In the genomic region with DNA sequence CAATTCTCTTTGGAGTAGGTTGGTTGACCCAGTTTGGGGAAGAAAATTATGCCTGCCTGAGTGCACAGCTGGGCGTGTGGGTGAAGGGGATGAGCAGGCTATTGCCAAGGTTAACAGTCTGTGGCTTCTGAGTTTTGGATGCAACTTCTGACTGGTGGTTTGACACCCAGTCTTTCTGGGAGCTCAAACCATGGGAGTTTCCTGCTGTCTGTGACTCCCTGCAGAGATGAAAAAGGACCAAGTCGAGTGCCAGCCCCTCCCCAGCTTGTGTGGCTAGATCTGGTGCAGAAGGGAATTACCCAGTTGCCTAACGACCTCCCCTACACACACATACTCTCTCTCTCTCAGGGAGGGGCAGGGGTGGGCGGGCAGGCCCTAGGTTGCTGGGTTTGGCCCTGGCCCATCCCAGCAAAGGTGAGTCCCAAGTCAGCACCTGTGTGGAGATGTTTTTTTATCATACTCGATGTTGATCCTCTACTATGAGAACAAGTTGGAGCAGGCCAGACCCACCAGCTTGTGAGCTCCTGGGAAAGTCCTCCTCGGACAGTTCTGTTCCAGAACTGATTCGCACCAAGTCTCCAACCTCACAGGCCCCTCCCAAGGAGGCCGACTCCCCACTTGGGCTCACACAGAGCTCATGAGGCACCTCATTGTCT, we compare ENCODE assay signal across 12 cellular contexts. TPM values are rescaled to one million over a fixed set of nuclear protein-coding genes. Genes with fewer than 3 reads are reported as not detected.
A peak's percentile ranks its signal among the peaks of the same experiment; 100 is the strongest.
DNase-seq lines count a peak whose midpoint lies in the region; ATAC-seq and TF ChIP-seq lines count a peak whose summit lies in the region.
"Had no signal": no experiment of that assay in that cellular context is flagged by ENCODE, and none has a peak within 500 bp of the region (broad histone marks: within the 10 kb centered on the region; RNA-seq: fewer than 3 reads in every experiment).

No MANE protein-coding gene starts in this region.

- H3K4me1 Mint-ChIP-seq in activated naive CD8-positive, alpha-beta T cell treated with anti-CD3 and anti-CD28 coated beads for 36 hours, result peaks cover 8% of the 10 kb centered on the region
- H3K4me1 Mint-ChIP-seq in stimulated activated memory B cell treated with anti-CD40 and anti-IgM and Interleukin-4, amounts not matched to agents 10 μg/mL and 1 μg/mL and 100 μg/mL, for 72 hours, result no peaks in the 10 kb centered on the region

- peaks cover 17% of the 10 kb centered on the region for H3K4me1 ChIP-seq in osteoblast (ENCODE audit: insufficient read depth, low read length)

- peaks cover 18% of the 10 kb centered on the region for H3K27me3 Mint-ChIP-seq in activated naive CD8-positive, alpha-beta T cell treated with anti-CD3 and anti-CD28 coated beads for 36 hours
- peaks cover 48% of the 10 kb centered on the region for H3K27me3 Mint-ChIP-seq in stimulated activated memory B cell treated with anti-CD40 and anti-IgM and Interleukin-4, amounts not matched to agents 10 μg/mL and 1 μg/mL and 100 μg/mL, for 72 hours

- H3K27ac Mint-ChIP-seq in activated naive CD8-positive, alpha-beta T cell treated with anti-CD3 and anti-CD28 coated beads for 36 hours, result no peak overlapping the region
- H3K27ac Mint-ChIP-seq in stimulated activated memory B cell treated with anti-CD40 and anti-IgM and Interleukin-4, amounts not matched to agents 10 μg/mL and 1 μg/mL and 100 μg/mL, for 72 hours, result no peak overlapping the region
- H3K27ac Mint-ChIP-seq: stimulated activated naive CD8-positive, alpha-beta T cell treated with anti-CD3 and anti-CD28 coated beads, Interleukin-15, Interleukin-2, amounts not matched to agents 100 ng/mL and 50 ng/mL, for 24 hours had no signal

- ATAC-seq in stimulated activated memory B cell treated with anti-CD40 and anti-IgM and Interleukin-4, amounts not matched to agents 10 μg/mL and 1 μg/mL and 100 μg/mL, for 72 hours, result no peak

- no peak overlapping the region for H2AFZ ChIP-seq in osteoblast (ENCODE audit: low read length)

- DNase-seq in Daoy (ENCODE audit: low read depth) (peak; percentile 81), LHCN-M2 (ENCODE audit: low read depth) (peak; percentile 14), osteoblast (ENCODE audit: insufficient read length, low spot score, missing footprints) (peak; percentile 81), NCI-H2227 (lab: John Stamatoyannopoulos, UW; ENCODE audit: unreplicated experiment) (no peak), DMS114 treated with DMSO at 0.1 percent for 48 hours (lab: John Stamatoyannopoulos, UW; ENCODE audit: unreplicated experiment) (no peak)
- peak; percentile 19 for DNase-seq in activated naive CD8-positive, alpha-beta T cell treated with anti-CD3 and anti-CD28 coated beads for 36 hours
- DNase-seq: activated CD4-positive, alpha-beta T cell treated with anti-CD3 and anti-CD28 coated beads for 1 hour; activated effector memory CD4-positive, alpha-beta T cell treated with Interleukin-2 at 50 U/mL for 16 hours; mesendoderm; stimulated activated CD4-positive, alpha-beta T cell treated with anti-CD3 and anti-CD28 coated beads, Interleukin-2, amount 100 ng/mL, for 48 hours had no signal

- H3K36me3 Mint-ChIP-seq in activated naive CD8-positive, alpha-beta T cell treated with anti-CD3 and anti-CD28 coated beads for 36 hours, result no peaks in the 10 kb centered on the region
- no peaks in the 10 kb centered on the region for H3K36me3 Mint-ChIP-seq in stimulated activated memory B cell treated with anti-CD40 and anti-IgM and Interleukin-4, amounts not matched to agents 10 μg/mL and 1 μg/mL and 100 μg/mL, for 72 hours

- no peaks in the 10 kb centered on the region for H3K36me3 ChIP-seq in osteoblast (ENCODE audit: insufficient read depth, low read length)

- H3K27me3 ChIP-seq in osteoblast (ENCODE audit: insufficient read depth, low read length), result no peaks in the 10 kb centered on the region

- no peak overlapping the region for H3K4me3 Mint-ChIP-seq in activated naive CD8-positive, alpha-beta T cell treated with anti-CD3 and anti-CD28 coated beads for 36 hours
- no peak overlapping the region for H3K4me3 Mint-ChIP-seq in stimulated activated memory B cell treated with anti-CD40 and anti-IgM and Interleukin-4, amounts not matched to agents 10 μg/mL and 1 μg/mL and 100 μg/mL, for 72 hours
- H3K4me3 Mint-ChIP-seq: stimulated activated naive CD8-positive, alpha-beta T cell treated with anti-CD3 and anti-CD28 coated beads, Interleukin-15, Interleukin-2, amounts not matched to agents 100 ng/mL and 50 ng/mL, for 24 hours had no signal

- no peaks in the 10 kb centered on the region for H4K20me1 ChIP-seq in osteoblast (ENCODE audit: insufficient read depth, low read length)

- H3K9me3 Mint-ChIP-seq in activated naive CD8-positive, alpha-beta T cell treated with anti-CD3 and anti-CD28 coated beads for 36 hours, result no peaks in the 10 kb centered on the region
- peaks cover 4% of the 10 kb centered on the region for H3K9me3 Mint-ChIP-seq in stimulated activated memory B cell treated with anti-CD40 and anti-IgM and Interleukin-4, amounts not matched to agents 10 μg/mL and 1 μg/mL and 100 μg/mL, for 72 hours
- H3K9me3 Mint-ChIP-seq: stimulated activated naive CD8-positive, alpha-beta T cell treated with anti-CD3 and anti-CD28 coated beads, Interleukin-15, Interleukin-2, amounts not matched to agents 100 ng/mL and 50 ng/mL, for 24 hours had no signal

- H3K4me2 ChIP-seq in osteoblast (ENCODE audit: insufficient read depth, low read length), result no peak overlapping the region

- no peak overlapping the region for H3K4me3 ChIP-seq in osteoblast (ENCODE audit: insufficient read depth, low read length)

- TF ChIP-seq CTCF in osteoblast (IDR thresholded peaks at IDR 0.05; ENCODE audit: extremely low read depth, low read depth, low read length), result no peak

- H3K79me2 ChIP-seq in osteoblast (ENCODE audit: insufficient read depth, low read length), result no peaks in the 10 kb centered on the region

- no peak overlapping the region for H3K27ac ChIP-seq in osteoblast (ENCODE audit: low read depth, low read length)

- H3K9me3 ChIP-seq in osteoblast (ENCODE audit: low read depth, low read length), result no peaks in the 10 kb centered on the region

RNA-seq across cellular contexts. Expression of a gene that starts 28.2 kb away (rescaled TPM):
- 0.18 and 0.34 TPM in 2 replicates for total RNA-seq in Daoy (2014; rRNA removed; shearing (Covaris generic))
- not detected in 2 replicates for total RNA-seq in LHCN-M2 (2014; rRNA removed)
- 0.24 TPM for polyA plus RNA-seq in LHCN-M2 (2012)
- under 1 TPM; 0.04 to 0.06 TPM for total RNA-seq in activated naive CD8-positive, alpha-beta T cell treated with anti-CD3 and anti-CD28 coated beads for 36 hours
- under 0.01 TPM in 2 replicates for total RNA-seq in osteoblast

Comparison
In these comparisons a context has a peak if more than half of its experiments do, and no peak if none do; other contexts are left out.
1. DNase-seq: peak in Daoy (single experiment), LHCN-M2 (single experiment), activated naive CD8-positive, alpha-beta T cell treated with anti-CD3 and anti-CD28 coated beads for 36 hours (single experiment) and osteoblast (single experiment); none in NCI-H2227 (single experiment) and DMS114 treated with DMSO at 0.1 percent for 48 hours (single experiment).